In genomic region chr2:134217316-134217715, GRCh38 we compare ENCODE assay signal across 11 cellular contexts. TPM values are rescaled to one million over a fixed set of nuclear protein-coding genes. Genes with fewer than 3 reads are reported as not detected.
DNase-seq lines count a peak whose midpoint lies in the region; ATAC-seq and TF ChIP-seq lines count a peak whose summit lies in the region.
"Had no signal": no experiment of that assay in that cellular context is flagged by ENCODE, and none has a peak within 500 bp of the region (broad histone marks: within the 10 kb centered on the region; RNA-seq: fewer than 3 reads in every experiment).

No MANE protein-coding gene starts in this region.

- no peak for DNase-seq in activated T-cell treated with anti-CD3 and anti-CD28 coated beads, Interleukin-2, amount 50 U/mL, for 24 hours
- no peak for DNase-seq in activated T-cell treated with anti-CD3 and anti-CD28 coated beads, Interleukin-2, amount 50 U/mL, for 48 hours
- DNase-seq in natural killer cell (no peak), GM10266 (ENCODE audit: extremely low spot score) (no peak), osteoblast (ENCODE audit: insufficient read length, low spot score, missing footprints) (no peak)
- DNase-seq in T-helper 2 cell treated with Interferon-gamma antibody and Interleukin-4, amounts not matched to agents 5 μg/mL and 100 μg/mL, for 36 hours (ENCODE audit: low spot score), result no peak
- DNase-seq: dorsolateral prefrontal cortex, NCI-H2171, psoas muscle had no signal

- peak overlapping the region; percentile 8 for H3K4me2 ChIP-seq in SU-DHL-6 (ENCODE audit: low read depth, low read length, poor library complexity, severe bottlenecking)
- H3K4me2 ChIP-seq in osteoblast (ENCODE audit: insufficient read depth, low read length), result no peak overlapping the region

- no peaks in the 10 kb centered on the region for H3K27me3 Mint-ChIP-seq in activated T-cell treated with anti-CD3 and anti-CD28 coated beads, Interleukin-2, amount 50 U/mL, for 24 hours
- H3K27me3 Mint-ChIP-seq in natural killer cell (ENCODE audit: low read depth in 2 of 2), result no peaks in the 10 kb centered on the region
- H3K27me3 Mint-ChIP-seq in T-helper 2 cell treated with Interferon-gamma antibody and Interleukin-4, amounts not matched to agents 5 μg/mL and 100 μg/mL, for 36 hours (ENCODE audit: low read depth), result peaks cover 32% of the 10 kb centered on the region

- no peaks in the 10 kb centered on the region for H3K9me2 ChIP-seq in SU-DHL-6 (replicated peaks; ENCODE audit: insufficient read depth, low read length)

- H3K27ac ChIP-seq in SU-DHL-6 (ENCODE audit: low read depth, low read length) (peak overlapping the region; percentile 53), osteoblast (ENCODE audit: low read depth, low read length) (no peak overlapping the region)
- H3K27ac ChIP-seq: dorsolateral prefrontal cortex, psoas muscle had no signal

- intact Hi-C loops in natural killer cell (cut with micrococcal nuclease), result loop anchor here (5.0 kb wide), 1 partner anchor 35 kb away; the partner anchor contains the start of gene MGAT5

- no peaks in the 10 kb centered on the region for H3K9me3 Mint-ChIP-seq in activated T-cell treated with anti-CD3 and anti-CD28 coated beads, Interleukin-2, amount 50 U/mL, for 24 hours
- no peaks in the 10 kb centered on the region for H3K9me3 Mint-ChIP-seq in natural killer cell
- H3K9me3 Mint-ChIP-seq in T-helper 2 cell treated with Interferon-gamma antibody and Interleukin-4, amounts not matched to agents 5 μg/mL and 100 μg/mL, for 36 hours, result no peaks in the 10 kb centered on the region

- H3K9ac ChIP-seq in SU-DHL-6 (ENCODE audit: low read length), result no peak overlapping the region

- peak overlapping the region; percentile 93 for H3K27ac Mint-ChIP-seq in activated T-cell treated with anti-CD3 and anti-CD28 coated beads, Interleukin-2, amount 50 U/mL, for 24 hours
- peak overlapping the region; percentile 1 to 87 for H3K27ac Mint-ChIP-seq in natural killer cell
- no peak overlapping the region for H3K27ac Mint-ChIP-seq in T-helper 2 cell treated with Interferon-gamma antibody and Interleukin-4, amounts not matched to agents 5 μg/mL and 100 μg/mL, for 36 hours

- H3K27me3 ChIP-seq in SU-DHL-6 (ENCODE audit: low read length) (no peaks in the 10 kb centered on the region), osteoblast (ENCODE audit: insufficient read depth, low read length) (no peaks in the 10 kb centered on the region)
- H3K27me3 ChIP-seq: dorsolateral prefrontal cortex had no signal

- peaks cover 3% of the 10 kb centered on the region for H3K4me1 ChIP-seq in osteoblast (ENCODE audit: insufficient read depth, low read length)
- H3K4me1 ChIP-seq: psoas muscle had no signal

- TF ChIP-seq CTCF in SU-DHL-6 (IDR thresholded peaks at IDR 0.05; ENCODE audit: insufficient read depth, low read length, poor library complexity, severe bottlenecking) (no peak), natural killer cell (IDR thresholded peaks at IDR 0.05) (no peak), GM10266 (IDR thresholded peaks at IDR 0.05; ENCODE audit: control insufficient read depth, insufficient read depth, low read depth, missing control alignments) (no peak), osteoblast (IDR thresholded peaks at IDR 0.05; ENCODE audit: extremely low read depth, low read depth, low read length) (no peak)

- peaks cover 11% of the 10 kb centered on the region for H3K36me3 Mint-ChIP-seq in activated T-cell treated with anti-CD3 and anti-CD28 coated beads, Interleukin-2, amount 50 U/mL, for 24 hours (ENCODE audit: low read depth)
- no peaks in the 10 kb centered on the region for H3K36me3 Mint-ChIP-seq in natural killer cell
- H3K36me3 Mint-ChIP-seq in T-helper 2 cell treated with Interferon-gamma antibody and Interleukin-4, amounts not matched to agents 5 μg/mL and 100 μg/mL, for 36 hours (ENCODE audit: low read depth), result no peaks in the 10 kb centered on the region

- peaks cover 71% of the 10 kb centered on the region for H3K4me1 Mint-ChIP-seq in activated T-cell treated with anti-CD3 and anti-CD28 coated beads, Interleukin-2, amount 50 U/mL, for 24 hours (ENCODE audit: low read depth)
- H3K4me1 Mint-ChIP-seq in natural killer cell, result peaks cover 59 to 61% of the 10 kb centered on the region in 2 donors
- H3K4me1 Mint-ChIP-seq in T-helper 2 cell treated with Interferon-gamma antibody and Interleukin-4, amounts not matched to agents 5 μg/mL and 100 μg/mL, for 36 hours (ENCODE audit: low read depth), result peaks cover 22% of the 10 kb centered on the region

- peaks cover 5% of the 10 kb centered on the region; the same call in 1 of the 2 replicates for H4K20me1 ChIP-seq in SU-DHL-6 (ENCODE audit: low read depth, low read length)
- peaks cover 10% of the 10 kb centered on the region for H4K20me1 ChIP-seq in osteoblast (ENCODE audit: insufficient read depth, low read length)

- H3K36me3 ChIP-seq in SU-DHL-6 (ENCODE audit: low read length) (no peaks in the 10 kb centered on the region), osteoblast (ENCODE audit: insufficient read depth, low read length) (no peaks in the 10 kb centered on the region)

- H3K4me3 ChIP-seq in SU-DHL-6 (ENCODE audit: insufficient read depth, low read length, poor library complexity, severe bottlenecking) (no peak overlapping the region), osteoblast (ENCODE audit: insufficient read depth, low read length) (no peak overlapping the region)
- H3K4me3 ChIP-seq: dorsolateral prefrontal cortex, psoas muscle had no signal

- H2AFZ ChIP-seq in SU-DHL-6 (ENCODE audit: low read depth, low read length, severe bottlenecking) (no peak overlapping the region), osteoblast (ENCODE audit: low read length) (no peak overlapping the region)

- peak overlapping the region; percentile 28 for H3K4me3 Mint-ChIP-seq in activated T-cell treated with anti-CD3 and anti-CD28 coated beads, Interleukin-2, amount 50 U/mL, for 24 hours
- H3K4me3 Mint-ChIP-seq in natural killer cell, result peak overlapping the region; percentile 75
- no peak overlapping the region for H3K4me3 Mint-ChIP-seq in T-helper 2 cell treated with Interferon-gamma antibody and Interleukin-4, amounts not matched to agents 5 μg/mL and 100 μg/mL, for 36 hours

- H3F3A ChIP-seq in SU-DHL-6 (ENCODE audit: insufficient read depth), result peaks cover 15% of the 10 kb centered on the region

- H3K9me3 ChIP-seq in SU-DHL-6 (ENCODE audit: insufficient read depth, low read length), result no peaks in the 10 kb centered on the region
- H3K9me3 ChIP-seq in osteoblast (ENCODE audit: low read depth, low read length), result no peaks in the 10 kb centered on the region
- H3K9me3 ChIP-seq: psoas muscle had no signal

- peak; percentile 17 for ATAC-seq in GM19467 (IDR thresholded peaks at IDR 0.05; ENCODE audit: unreplicated experiment)
- ATAC-seq in natural killer cell, result no peak
- ATAC-seq: psoas muscle had no signal

- H3K79me2 ChIP-seq in SU-DHL-6 (ENCODE audit: insufficient read depth, low read length) (no peaks in the 10 kb centered on the region), osteoblast (ENCODE audit: insufficient read depth, low read length) (peaks cover 24% of the 10 kb centered on the region)

RNA-seq across cellular contexts. Expression of gene MGAT5, which starts 36.6 kb away (rescaled TPM):
- 10 to 100 TPM; 39.7 to 58.2 (median 57.0) TPM for total RNA-seq in natural killer cell
- 28.3 and 29.7 TPM in 2 replicates for total RNA-seq in osteoblast
